In genomic region chr2:15427987-15428386, GRCh38 we compare ENCODE assay signal across 23 cellular contexts.
"Had no signal": no experiment of that assay in that cellular context is flagged by ENCODE, and none has a peak within 500 bp of the region (broad histone marks: within the 10 kb centered on the region; RNA-seq: fewer than 3 reads in every experiment).

No MANE protein-coding gene starts in this region.

- ATAC-seq: HepG2, K562, Panc1, PC-3, SK-N-SH treated with all-trans-retinoic acid at 6 μM for 48 hours, T-helper 17 cell had no signal

- DNase-seq: IMR-90, MV-4-11, NCI-H1048, NCI-H1105, NCI-H1417, NCI-H146, NCI-H1694 treated with DMSO at 0.1 percent for 48 hours, NCI-H1930, NCI-H2081 treated with DMSO at 0.1 percent for 48 hours, NCI-H2171, NCI-H226, NCI-H446, NCI-H510A, NCI-H524 treated with DMSO at 0.1 percent for 48 hours, NCI-H748 treated with DMSO at 0.1 percent for 48 hours, PC-3, SHP77, T-helper 1 cell, T-helper 17 cell had no signal
